Comparison of ENCODE assay signal across 1 cellular context in the genomic region with DNA sequence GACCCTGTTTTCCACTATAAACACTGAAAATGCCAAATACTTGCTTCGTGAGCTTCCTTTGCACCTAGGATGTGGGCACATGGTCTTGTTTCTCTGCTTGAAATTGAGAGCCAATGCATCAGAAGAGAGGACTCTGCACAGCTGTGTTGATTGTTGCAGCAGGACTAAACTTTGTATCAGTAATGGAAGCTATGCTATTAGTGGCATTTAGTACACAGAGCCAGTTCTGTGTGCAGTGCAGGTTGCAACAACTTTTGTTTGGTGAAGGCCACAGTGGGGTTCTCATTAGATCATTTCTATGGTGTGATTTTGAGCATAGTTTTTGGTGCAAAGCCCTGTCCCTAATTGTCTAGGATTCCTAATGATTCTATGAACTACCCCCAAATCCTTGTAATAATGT.
TF ChIP-seq lines count a peak whose summit lies in the region.

No MANE protein-coding gene starts in this region.

TF ChIP-seq in HepG2, 621 proteins besides CTCF, POLR2A, EP300 and RAD21 (continued from another document):
- TF ChIP-seq, protein P1, sequence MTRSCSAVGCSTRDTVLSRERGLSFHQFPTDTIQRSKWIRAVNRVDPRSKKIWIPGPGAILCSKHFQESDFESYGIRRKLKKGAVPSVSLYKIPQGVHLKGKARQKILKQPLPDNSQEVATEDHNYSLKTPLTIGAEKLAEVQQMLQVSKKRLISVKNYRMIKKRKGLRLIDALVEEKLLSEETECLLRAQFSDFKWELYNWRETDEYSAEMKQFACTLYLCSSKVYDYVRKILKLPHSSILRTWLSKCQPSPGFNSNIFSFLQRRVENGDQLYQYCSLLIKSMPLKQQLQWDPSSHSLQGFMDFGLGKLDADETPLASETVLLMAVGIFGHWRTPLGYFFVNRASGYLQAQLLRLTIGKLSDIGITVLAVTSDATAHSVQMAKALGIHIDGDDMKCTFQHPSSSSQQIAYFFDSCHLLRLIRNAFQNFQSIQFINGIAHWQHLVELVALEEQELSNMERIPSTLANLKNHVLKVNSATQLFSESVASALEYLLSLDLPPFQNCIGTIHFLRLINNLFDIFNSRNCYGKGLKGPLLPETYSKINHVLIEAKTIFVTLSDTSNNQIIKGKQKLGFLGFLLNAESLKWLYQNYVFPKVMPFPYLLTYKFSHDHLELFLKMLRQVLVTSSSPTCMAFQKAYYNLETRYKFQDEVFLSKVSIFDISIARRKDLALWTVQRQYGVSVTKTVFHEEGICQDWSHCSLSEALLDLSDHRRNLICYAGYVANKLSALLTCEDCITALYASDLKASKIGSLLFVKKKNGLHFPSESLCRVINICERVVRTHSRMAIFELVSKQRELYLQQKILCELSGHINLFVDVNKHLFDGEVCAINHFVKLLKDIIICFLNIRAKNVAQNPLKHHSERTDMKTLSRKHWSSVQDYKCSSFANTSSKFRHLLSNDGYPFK (CRISPR knock-in tag; IDR thresholded peaks at IDR 0.05; ENCODE audit: borderline replicate concordance), result no peak
- TF ChIP-seq NFKBIZ (CRISPR knock-in tag; IDR thresholded peaks at IDR 0.05), result no peak
